ENCODE assay signal across 31 cellular contexts in genomic region chr6:57143690-57144089, GRCh38.
"Had no signal": no experiment of that assay in that cellular context is flagged by ENCODE, and none has a peak within 500 bp of the region (broad histone marks: within the 10 kb centered on the region; RNA-seq: fewer than 3 reads in every experiment).

No MANE protein-coding gene starts in this region.

- H3K27me3 ChIP-seq: ascending aorta, cardiac muscle cell had no signal

- FAIRE-seq: bronchial epithelial cell, TTC549 had no signal

- H3K4me3 ChIP-seq: ascending aorta, cardiac muscle cell had no signal

- ATAC-seq: activated CD8-positive, alpha-beta T cell treated with anti-CD3 and anti-CD28 coated beads for 36 hours; activated naive CD8-positive, alpha-beta T cell treated with anti-CD3 and anti-CD28 coated beads, Interleukin-2, amount 50 U/mL, for 24 hours; activated T-cell treated with anti-CD3 and anti-CD28 coated beads, Interleukin-2, amount 50 U/mL, for 4 hours; activated T-cell treated with anti-CD3 and anti-CD28 coated beads, Interleukin-2, amount 50 U/mL, for 72 hours; activated T-helper 17 cell treated with anti-CD3 and anti-CD28 coated beads, Interleukin-2, amount 50 U/mL, for 72 hours had no signal

- H3K4me1 ChIP-seq: ascending aorta had no signal

- H3K27ac ChIP-seq: ascending aorta, cardiac muscle cell, VCaP had no signal

- H3K9me3 ChIP-seq: ascending aorta had no signal

- DNase-seq: activated B cell treated with CpG ODN at 0.5 μM for 24 hours; activated CD4-positive, alpha-beta memory T cell treated with anti-CD3 and anti-CD28 coated beads for 36 hours; activated CD4-positive, alpha-beta T cell treated with anti-CD3 and anti-CD28 coated beads for 4 hours; activated CD4-positive, alpha-beta T cell treated with anti-CD3 and anti-CD28 coated beads, Interleukin-2, amount 10 ng/mL, durations not matched to agents 24 days and 14 days; activated CD4-positive, alpha-beta T cell treated with anti-CD3 and anti-CD28 coated beads, Interleukin-2, amount 50 U/mL, for 1 hour; activated CD4-positive, alpha-beta T cell treated with anti-CD3 and anti-CD28 coated beads, Interleukin-2, amount 50 U/mL, for 4 hours; activated CD4-positive, CD25-positive, alpha-beta regulatory T cell treated with anti-CD3 and anti-CD28 coated beads, Interleukin-2, amount 50 U/mL, for 72 hours; activated CD8-positive, alpha-beta memory T cell treated with anti-CD3 and anti-CD28 coated beads, Interleukin-2, amount 50 U/mL, for 4 hours; activated CD8-positive, alpha-beta T cell treated with anti-CD3 and anti-CD28 coated beads for 36 hours; activated effector memory CD4-positive, alpha-beta T cell treated with anti-CD3 and anti-CD28 coated beads, Interleukin-2, amount 50 U/mL, for 16 hours; activated gamma-delta T cell treated with Interleukin-2 at 50 U/mL for 16 hours; activated naive CD4-positive, alpha-beta T cell treated with anti-CD3 and anti-CD28 coated beads, Interleukin-2, amount 10 ng/mL, durations not matched to agents 7 days and 5 days; activated naive CD4-positive, alpha-beta T cell treated with Interleukin-2 at 50 U/mL for 16 hours; activated naive CD8-positive, alpha-beta T cell treated with anti-CD3 and anti-CD28 coated beads, Interleukin-2, amount 10 ng/mL, durations not matched to agents 7 days and 5 days; activated naive CD8-positive, alpha-beta T cell treated with anti-CD3 and anti-CD28 coated beads, Interleukin-2, amount 50 U/mL, for 24 hours; activated T-cell treated with anti-CD3 and anti-CD28 coated beads for 4 hours; activated T-cell treated with anti-CD3 and anti-CD28 coated beads, Interleukin-2, amount 50 U/mL, for 1 hour; activated T-cell treated with anti-CD3 and anti-CD28 coated beads, Interleukin-2, amount 50 U/mL, for 4 hours; activated T-cell treated with anti-CD3 and anti-CD28 coated beads, Interleukin-2, amount 50 U/mL, for 72 hours; amygdala; anterior cingulate cortex; caudate nucleus; cerebellar nuclear complex; T-helper 2 cell; T-helper 9 cell had no signal
